Comparison of ENCODE assay signal across 9 cellular contexts in genomic region chr1:221840511-221841243, GRCh38.
A peak's percentile ranks its signal among the peaks of the same experiment; 100 is the strongest.
DNase-seq lines count a peak whose midpoint lies in the region; ATAC-seq and TF ChIP-seq lines count a peak whose summit lies in the region.
"Had no signal": no experiment of that assay in that cellular context is flagged by ENCODE, and none has a peak within 500 bp of the region (broad histone marks: within the 10 kb centered on the region; RNA-seq: fewer than 3 reads in every experiment).

No MANE protein-coding gene starts in this region.

- no peaks in the 10 kb centered on the region for H3K27me3 ChIP-seq in ascending aorta
- no peaks in the 10 kb centered on the region for H3K27me3 ChIP-seq in GM23338 (ENCODE audit: insufficient read depth)
- H3K27me3 ChIP-seq: adrenal gland had no signal

- peak; percentile 33 for ATAC-seq in GM18858 (IDR thresholded peaks at IDR 0.05; ENCODE audit: unreplicated experiment)
- ATAC-seq in HG02798 (IDR thresholded peaks at IDR 0.05; ENCODE audit: poor library complexity, unreplicated experiment), result peak; percentile 29
- ATAC-seq in activated naive CD8-positive, alpha-beta T cell treated with anti-CD3 and anti-CD28 coated beads, Interleukin-2, amount 10 ng/mL, durations not matched to agents 7 days and 5 days (ENCODE audit: low read depth), result no peak
- ATAC-seq in mucosa of descending colon, result peak; percentile 16
- ATAC-seq in GM23338, result no peak

- H3K4me1 ChIP-seq in mucosa of descending colon (ENCODE audit: low read depth) (no peaks in the 10 kb centered on the region), ascending aorta (no peaks in the 10 kb centered on the region), GM23338 (ENCODE audit: insufficient read depth) (no peaks in the 10 kb centered on the region)
- H3K4me1 ChIP-seq: adrenal gland had no signal

- H3K36me3 ChIP-seq in mucosa of descending colon (ENCODE audit: low read depth) (no peaks in the 10 kb centered on the region), ascending aorta (no peaks in the 10 kb centered on the region), GM23338 (ENCODE audit: insufficient read depth) (no peaks in the 10 kb centered on the region)
- H3K36me3 ChIP-seq: adrenal gland had no signal

- H3K36me3 Mint-ChIP-seq in activated naive CD8-positive, alpha-beta T cell treated with anti-CD3 and anti-CD28 coated beads, Interleukin-2, amount 10 ng/mL, durations not matched to agents 7 days and 5 days, result peaks cover 1% of the 10 kb centered on the region
- H3K36me3 Mint-ChIP-seq in GM23338 (ENCODE audit: low read depth), result no peaks in the 10 kb centered on the region

- no peaks in the 10 kb centered on the region for H3K9me2 ChIP-seq in GM23338 (ENCODE audit: insufficient read depth)

- POLR2A ChIA-PET in activated naive CD8-positive, alpha-beta T cell treated with anti-CD3 and anti-CD28 coated beads, Interleukin-2, amount 10 ng/mL, durations not matched to agents 7 days and 5 days (lab: Charles Lee), result interaction anchor here (1.5 kb wide), 1 partner anchor 11 kb away, joined by 4 read pairs; no protein-coding TSS in a partner anchor

- H3K4me1 Mint-ChIP-seq in activated naive CD8-positive, alpha-beta T cell treated with anti-CD3 and anti-CD28 coated beads, Interleukin-2, amount 10 ng/mL, durations not matched to agents 7 days and 5 days, result peaks cover 50% of the 10 kb centered on the region
- H3K4me1 Mint-ChIP-seq in GM23338, result no peaks in the 10 kb centered on the region; the same call in 2 of the 3 replicates

- H3K79me2 ChIP-seq in GM23338 (replicated peaks; ENCODE audit: insufficient read depth), result no peaks in the 10 kb centered on the region

- H3K27ac Mint-ChIP-seq in activated naive CD8-positive, alpha-beta T cell treated with anti-CD3 and anti-CD28 coated beads, Interleukin-2, amount 10 ng/mL, durations not matched to agents 7 days and 5 days, result peak overlapping the region; percentile 50
- H3K27ac Mint-ChIP-seq in GM23338, result no peak overlapping the region

- TF ChIP-seq CTCF in mucosa of descending colon (IDR thresholded peaks at IDR 0.05) (no peak), ascending aorta (IDR thresholded peaks at IDR 0.05) (no peak), GM23338 (conservative IDR thresholded peaks at IDR 0.05; ENCODE audit: low read depth in 2 of 2) (no peak)

- H4K20me1 ChIP-seq in GM23338 (replicated peaks; ENCODE audit: insufficient read depth), result no peaks in the 10 kb centered on the region

- H3K27ac ChIP-seq in ascending aorta (no peak overlapping the region), GM23338 (ENCODE audit: low read depth) (no peak overlapping the region)

- H3F3A ChIP-seq in GM23338 (replicated peaks; ENCODE audit: low read depth), result no peaks in the 10 kb centered on the region

- H3K9me3 Mint-ChIP-seq in activated naive CD8-positive, alpha-beta T cell treated with anti-CD3 and anti-CD28 coated beads, Interleukin-2, amount 10 ng/mL, durations not matched to agents 7 days and 5 days, result no peaks in the 10 kb centered on the region
- no peaks in the 10 kb centered on the region for H3K9me3 Mint-ChIP-seq in GM23338

- no peak for DNase-seq in activated naive CD8-positive, alpha-beta T cell treated with anti-CD3 and anti-CD28 coated beads, Interleukin-2, amount 10 ng/mL, durations not matched to agents 7 days and 5 days
- DNase-seq in mucosa of descending colon, result no peak
- no peak for DNase-seq in ascending aorta (ENCODE audit: low spot score in 2 of 2)
- DNase-seq in GM23338 (ENCODE audit: low spot score), result no peak
- DNase-seq in erythroblast (lab: John Stamatoyannopoulos, UW), result no peak
- no peak for DNase-seq in NCI-H2171 (lab: John Stamatoyannopoulos, UW)

- no peak overlapping the region for H2AFZ ChIP-seq in GM23338

- intact Hi-C loops in mucosa of descending colon (cut with DNase I, micrococcal nuclease) (no loop called here), ascending aorta (cut with DNase I) (no loop called here)

- no peak overlapping the region for H3K4me2 ChIP-seq in GM23338

- H3K9me3 ChIP-seq in mucosa of descending colon (no peaks in the 10 kb centered on the region), ascending aorta (no peaks in the 10 kb centered on the region)
- H3K9me3 ChIP-seq: adrenal gland had no signal

- H3K27me3 Mint-ChIP-seq in activated naive CD8-positive, alpha-beta T cell treated with anti-CD3 and anti-CD28 coated beads, Interleukin-2, amount 10 ng/mL, durations not matched to agents 7 days and 5 days, result peaks cover 2% of the 10 kb centered on the region
- H3K27me3 Mint-ChIP-seq in GM23338 (ENCODE audit: insufficient read depth, low read depth, poor library complexity), result peaks cover 3% of the 10 kb centered on the region

- H3K4me3 ChIP-seq in mucosa of descending colon (no peak overlapping the region), ascending aorta (no peak overlapping the region), GM23338 (no peak overlapping the region)
- H3K4me3 ChIP-seq: adrenal gland had no signal

- H3K4me3 Mint-ChIP-seq in activated naive CD8-positive, alpha-beta T cell treated with anti-CD3 and anti-CD28 coated beads, Interleukin-2, amount 10 ng/mL, durations not matched to agents 7 days and 5 days, result peak overlapping the region; percentile 13
- no peak overlapping the region for H3K4me3 Mint-ChIP-seq in GM23338

- no peak for TF ChIP-seq POLR2A in erythroblast (IDR thresholded peaks at IDR 0.05; ENCODE audit: low read length)

TF ChIP-seq in GM23338, 12 proteins besides CTCF, POLR2A, EP300 and RAD21:
- TF ChIP-seq, protein P1, sequence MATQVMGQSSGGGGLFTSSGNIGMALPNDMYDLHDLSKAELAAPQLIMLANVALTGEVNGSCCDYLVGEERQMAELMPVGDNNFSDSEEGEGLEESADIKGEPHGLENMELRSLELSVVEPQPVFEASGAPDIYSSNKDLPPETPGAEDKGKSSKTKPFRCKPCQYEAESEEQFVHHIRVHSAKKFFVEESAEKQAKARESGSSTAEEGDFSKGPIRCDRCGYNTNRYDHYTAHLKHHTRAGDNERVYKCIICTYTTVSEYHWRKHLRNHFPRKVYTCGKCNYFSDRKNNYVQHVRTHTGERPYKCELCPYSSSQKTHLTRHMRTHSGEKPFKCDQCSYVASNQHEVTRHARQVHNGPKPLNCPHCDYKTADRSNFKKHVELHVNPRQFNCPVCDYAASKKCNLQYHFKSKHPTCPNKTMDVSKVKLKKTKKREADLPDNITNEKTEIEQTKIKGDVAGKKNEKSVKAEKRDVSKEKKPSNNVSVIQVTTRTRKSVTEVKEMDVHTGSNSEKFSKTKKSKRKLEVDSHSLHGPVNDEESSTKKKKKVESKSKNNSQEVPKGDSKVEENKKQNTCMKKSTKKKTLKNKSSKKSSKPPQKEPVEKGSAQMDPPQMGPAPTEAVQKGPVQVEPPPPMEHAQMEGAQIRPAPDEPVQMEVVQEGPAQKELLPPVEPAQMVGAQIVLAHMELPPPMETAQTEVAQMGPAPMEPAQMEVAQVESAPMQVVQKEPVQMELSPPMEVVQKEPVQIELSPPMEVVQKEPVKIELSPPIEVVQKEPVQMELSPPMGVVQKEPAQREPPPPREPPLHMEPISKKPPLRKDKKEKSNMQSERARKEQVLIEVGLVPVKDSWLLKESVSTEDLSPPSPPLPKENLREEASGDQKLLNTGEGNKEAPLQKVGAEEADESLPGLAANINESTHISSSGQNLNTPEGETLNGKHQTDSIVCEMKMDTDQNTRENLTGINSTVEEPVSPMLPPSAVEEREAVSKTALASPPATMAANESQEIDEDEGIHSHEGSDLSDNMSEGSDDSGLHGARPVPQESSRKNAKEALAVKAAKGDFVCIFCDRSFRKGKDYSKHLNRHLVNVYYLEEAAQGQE (IDR thresholded peaks at IDR 0.05; ENCODE audit: unreplicated experiment), result no peak
- TF ChIP-seq EZH2phosphoT487 (IDR thresholded peaks at IDR 0.05; ENCODE audit: unreplicated experiment), result no peak
- no peak for TF ChIP-seq POLR2AphosphoS5 (IDR thresholded peaks at IDR 0.05; ENCODE audit: low read depth)
- TF ChIP-seq CREB1 (CRISPR knock-in tag; IDR thresholded peaks at IDR 0.05; ENCODE audit: low read depth), result no peak

Comparison
In these comparisons a context has a peak if more than half of its experiments do, and no peak if none do; other contexts are left out.
1. ATAC-seq: peak in GM18858 (single experiment), HG02798 (single experiment) and mucosa of descending colon (single experiment); none in activated naive CD8-positive, alpha-beta T cell treated with anti-CD3 and anti-CD28 coated beads, Interleukin-2, amount 10 ng/mL, durations not matched to agents 7 days and 5 days (single experiment) and GM23338 (single experiment).